ENCODE assay signal across 20 cellular contexts in the genomic region with DNA sequence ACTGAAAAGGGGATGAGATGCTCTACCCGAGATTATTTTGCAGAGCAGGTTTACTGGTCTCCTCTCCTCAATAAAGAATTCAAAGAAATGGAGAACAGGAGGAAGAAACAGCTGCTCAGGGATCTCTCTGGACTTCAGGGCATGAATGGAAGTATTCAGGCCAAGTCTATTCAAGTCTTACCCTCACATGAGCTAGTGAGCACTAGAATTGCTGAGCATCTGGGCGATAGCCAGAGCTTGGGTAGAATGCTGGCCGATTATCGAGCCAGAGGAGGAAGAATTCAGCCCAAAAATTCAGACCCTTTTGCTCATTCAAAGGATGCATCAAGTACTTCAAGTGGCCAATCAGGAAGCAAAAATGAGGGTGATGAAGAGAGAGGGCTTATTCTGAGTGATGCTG.
"Had no signal": no experiment of that assay in that cellular context is flagged by ENCODE, and none has a peak within 500 bp of the region (broad histone marks: within the 10 kb centered on the region; RNA-seq: fewer than 3 reads in every experiment).

No MANE protein-coding gene starts in this region.

- H3K4me3 Mint-ChIP-seq: activated B cell treated with CpG ODN at 0.5 μM for 24 hours; activated CD4-positive, alpha-beta memory T cell treated with anti-CD3 and anti-CD28 coated beads for 36 hours; activated CD8-positive, alpha-beta memory T cell treated with anti-CD3 and anti-CD28 coated beads, Interleukin-2, amount 10 ng/mL, durations not matched to agents 7 days and 5 days; activated naive CD8-positive, alpha-beta T cell treated with anti-CD3 and anti-CD28 coated beads, Interleukin-2, amount 10 ng/mL, durations not matched to agents 7 days and 5 days; activated T-helper 17 cell treated with anti-CD3 and anti-CD28 coated beads, Interleukin-2, amount 50 U/mL, for 72 hours; central memory CD8-positive, alpha-beta T cell; natural killer cell; type B pancreatic cell had no signal

- H3K4me1 Mint-ChIP-seq: activated CD8-positive, alpha-beta memory T cell treated with anti-CD3 and anti-CD28 coated beads, Interleukin-2, amount 10 ng/mL, durations not matched to agents 7 days and 5 days; activated naive CD8-positive, alpha-beta T cell treated with anti-CD3 and anti-CD28 coated beads, Interleukin-2, amount 10 ng/mL, durations not matched to agents 7 days and 5 days; central memory CD8-positive, alpha-beta T cell; natural killer cell had no signal

- H3K27me3 Mint-ChIP-seq: activated B cell treated with CpG ODN at 0.5 μM for 24 hours; activated CD4-positive, alpha-beta memory T cell treated with anti-CD3 and anti-CD28 coated beads for 36 hours; activated CD8-positive, alpha-beta memory T cell treated with anti-CD3 and anti-CD28 coated beads, Interleukin-2, amount 10 ng/mL, durations not matched to agents 7 days and 5 days; activated naive CD8-positive, alpha-beta T cell treated with anti-CD3 and anti-CD28 coated beads, Interleukin-2, amount 10 ng/mL, durations not matched to agents 7 days and 5 days; activated T-helper 17 cell treated with anti-CD3 and anti-CD28 coated beads, Interleukin-2, amount 50 U/mL, for 72 hours; central memory CD8-positive, alpha-beta T cell; type B pancreatic cell had no signal

- H3K9me3 Mint-ChIP-seq: activated B cell treated with CpG ODN at 0.5 μM for 24 hours; activated CD4-positive, alpha-beta memory T cell treated with anti-CD3 and anti-CD28 coated beads for 36 hours; activated naive CD8-positive, alpha-beta T cell treated with anti-CD3 and anti-CD28 coated beads, Interleukin-2, amount 10 ng/mL, durations not matched to agents 7 days and 5 days; activated T-helper 17 cell treated with anti-CD3 and anti-CD28 coated beads, Interleukin-2, amount 50 U/mL, for 72 hours; central memory CD8-positive, alpha-beta T cell; natural killer cell; type B pancreatic cell had no signal

- H3K4me2 ChIP-seq: SK-N-SH had no signal

- H3K9me3 ChIP-seq: gastrocnemius medialis, pancreas, SK-N-SH, suprapubic skin had no signal

- H3K27ac ChIP-seq: brain microvascular endothelial cell, gastrocnemius medialis, pancreas, suprapubic skin had no signal

- H3K27ac Mint-ChIP-seq: activated B cell treated with CpG ODN at 0.5 μM for 24 hours; activated CD4-positive, alpha-beta memory T cell treated with anti-CD3 and anti-CD28 coated beads for 36 hours; activated CD8-positive, alpha-beta memory T cell treated with anti-CD3 and anti-CD28 coated beads, Interleukin-2, amount 10 ng/mL, durations not matched to agents 7 days and 5 days; activated naive CD8-positive, alpha-beta T cell treated with anti-CD3 and anti-CD28 coated beads, Interleukin-2, amount 10 ng/mL, durations not matched to agents 7 days and 5 days; activated T-helper 17 cell treated with anti-CD3 and anti-CD28 coated beads, Interleukin-2, amount 50 U/mL, for 72 hours; natural killer cell; type B pancreatic cell had no signal

- H3K27me3 ChIP-seq: brain microvascular endothelial cell, gastrocnemius medialis, pancreas, suprapubic skin had no signal

- H3K36me3 Mint-ChIP-seq: natural killer cell had no signal

- H3K9ac ChIP-seq: SK-N-SH had no signal

- DNase-seq: activated B cell treated with CpG ODN at 0.5 μM for 24 hours; activated CD4-positive, alpha-beta memory T cell treated with anti-CD3 and anti-CD28 coated beads for 36 hours; activated CD4-positive, alpha-beta T cell treated with anti-CD3 and anti-CD28 coated beads for 4 hours; activated CD8-positive, alpha-beta memory T cell treated with anti-CD3 and anti-CD28 coated beads, Interleukin-2, amount 10 ng/mL, durations not matched to agents 7 days and 5 days; activated naive CD4-positive, alpha-beta T cell; activated naive CD8-positive, alpha-beta T cell treated with anti-CD3 and anti-CD28 coated beads, Interleukin-2, amount 10 ng/mL, durations not matched to agents 7 days and 5 days; activated T-cell treated with anti-CD3 and anti-CD28 coated beads, Interleukin-2, amount 50 U/mL, for 1 hour; brain microvascular endothelial cell; effector CD4-positive, alpha-beta T cell; gastrocnemius medialis; natural killer cell; pancreas; SK-N-SH; stimulated activated CD8-positive, alpha-beta memory T cell treated with anti-CD3 and anti-CD28 coated beads, Interleukin-4, amount 100 ng/mL, for 48 hours; stimulated activated naive CD8-positive, alpha-beta T cell treated with anti-CD3 and anti-CD28 coated beads, Interleukin-15, Interleukin-2, amounts not matched to agents 100 U/mL and 50 U/mL, for 24 hours; T-helper 9 cell had no signal

- ATAC-seq: activated CD8-positive, alpha-beta memory T cell treated with anti-CD3 and anti-CD28 coated beads, Interleukin-2, amount 10 ng/mL, durations not matched to agents 7 days and 5 days; activated T-helper 17 cell treated with anti-CD3 and anti-CD28 coated beads, Interleukin-2, amount 50 U/mL, for 72 hours; gastrocnemius medialis; natural killer cell; pancreas; stimulated activated naive CD8-positive, alpha-beta T cell treated with anti-CD3 and anti-CD28 coated beads, Interleukin-15, Interleukin-2, amounts not matched to agents 100 U/mL and 50 U/mL, for 24 hours had no signal

- H3K4me3 ChIP-seq: gastrocnemius medialis, pancreas, suprapubic skin had no signal

- H3K4me1 ChIP-seq: pancreas had no signal
